ENCODE assay signal across 20 cellular contexts in genomic region chr12:101027200-101027599, GRCh38.
DNase-seq lines count a peak whose midpoint lies in the region; ATAC-seq and TF ChIP-seq lines count a peak whose summit lies in the region.
"Had no signal": no experiment of that assay in that cellular context is flagged by ENCODE, and none has a peak within 500 bp of the region (broad histone marks: within the 10 kb centered on the region; RNA-seq: fewer than 3 reads in every experiment).

No MANE protein-coding gene starts in this region.

- DNase-seq in GM23338 (ENCODE audit: low spot score): peak; percentile 23
- DNase-seq in NCI-H510A treated with DMSO at 0.1 percent for 48 hours (lab: John Stamatoyannopoulos, UW): peak; percentile 13
- DNase-seq in WTC11 (ENCODE audit: low spot score): peak; percentile 16
- peak; percentile 35 for DNase-seq in neural progenitor cell (ENCODE audit: low spot score)
- DNase-seq in DMS79 (lab: John Stamatoyannopoulos, UW): no peak
- no peak for DNase-seq in activated T-cell treated with anti-CD3 and anti-CD28 coated beads, Interleukin-2, amount 50 U/mL, for 1 hour
- DNase-seq in stimulated activated CD8-positive, alpha-beta memory T cell treated with anti-CD3 and anti-CD28 coated beads, Interleukin-4, amount 100 ng/mL, for 48 hours: no peak
- DNase-seq: Calu3; CD4-positive, alpha-beta T cell; DND-41; GDM1; NCI-H1417 treated with DMSO at 0.1 percent for 48 hours; NCI-H2029; NCI-H345; Peyer's patch; T-helper 1 cell had no signal

- H3K9me3 ChIP-seq in neural progenitor cell (ENCODE audit: low read depth): no peaks in the 10 kb centered on the region
- H3K9me3 ChIP-seq: Peyer's patch had no signal

- H4K20me1 ChIP-seq in GM23338 (replicated peaks; ENCODE audit: insufficient read depth): no peaks in the 10 kb centered on the region
- no peaks in the 10 kb centered on the region for H4K20me1 ChIP-seq in neural progenitor cell (ENCODE audit: low read depth)

- H2AFZ ChIP-seq in GM23338: no peak overlapping the region
- peak overlapping the region; percentile 55 for H2AFZ ChIP-seq in neural progenitor cell (replicated peaks)

- H3K9ac ChIP-seq in neural progenitor cell: no peak overlapping the region

- H3K4me3 Mint-ChIP-seq in GM23338 (no peak overlapping the region), WTC11 (no peak overlapping the region), neural progenitor cell (no peak overlapping the region)
- H3K4me3 Mint-ChIP-seq: B cell; CD4-positive, alpha-beta T cell had no signal

- H3K4me3 ChIP-seq in GM23338: no peak overlapping the region
- no peak overlapping the region for H3K4me3 ChIP-seq in neural progenitor cell
- H3K4me3 ChIP-seq: GM12878, Peyer's patch had no signal

- no peaks in the 10 kb centered on the region for H3K27me3 ChIP-seq in GM23338 (ENCODE audit: insufficient read depth)
- no peaks in the 10 kb centered on the region for H3K27me3 ChIP-seq in neural progenitor cell
- H3K27me3 ChIP-seq: Peyer's patch had no signal

- POLR2A ChIA-PET in WTC11 (lab: Charles Lee): interaction anchor here (0.6 kb wide), 1 partner anchor 100 kb away, joined by 4 read pairs; no protein-coding TSS in a partner anchor

- H3K27ac Mint-ChIP-seq in GM23338 (no peak overlapping the region), WTC11 (no peak overlapping the region), neural progenitor cell (no peak overlapping the region)
- H3K27ac Mint-ChIP-seq: B cell; CD4-positive, alpha-beta T cell had no signal

- no peak overlapping the region for H3K4me2 ChIP-seq in GM23338
- peak overlapping the region; percentile 16 for H3K4me2 ChIP-seq in neural progenitor cell

- CTCF ChIA-PET in WTC11 (lab: Charles Lee): no interaction called here

- H3K4me1 Mint-ChIP-seq in GM23338 (peaks cover 2% of the 10 kb centered on the region; the same call in 2 of the 3 replicates), WTC11 (peaks cover 7% of the 10 kb centered on the region), neural progenitor cell (peaks cover 3% of the 10 kb centered on the region)
- H3K4me1 Mint-ChIP-seq: B cell had no signal

- no peaks in the 10 kb centered on the region for H3F3A ChIP-seq in GM23338 (replicated peaks; ENCODE audit: low read depth)
- no peaks in the 10 kb centered on the region for H3F3A ChIP-seq in neural progenitor cell (ENCODE audit: low read depth)

- no peak overlapping the region for H3K27ac ChIP-seq in GM23338 (ENCODE audit: low read depth)
- no peak overlapping the region for H3K27ac ChIP-seq in neural progenitor cell
- H3K27ac ChIP-seq: Peyer's patch had no signal

- H3K36me3 ChIP-seq in GM23338 (ENCODE audit: insufficient read depth): no peaks in the 10 kb centered on the region
- no peaks in the 10 kb centered on the region for H3K36me3 ChIP-seq in neural progenitor cell
- H3K36me3 ChIP-seq: Peyer's patch had no signal

- ATAC-seq in GM23338: no peak
- peak; percentile 36; the same call in 1 of the 2 replicates for ATAC-seq in WTC11
- ATAC-seq: GM12878, Right ventricle myocardium inferior, SK-N-SH treated with all-trans-retinoic acid at 6 μM for 48 hours had no signal

- TF ChIP-seq CTCF in GM23338 (conservative IDR thresholded peaks at IDR 0.05; ENCODE audit: low read depth in 2 of 2) (no peak), WTC11 (IDR thresholded peaks at IDR 0.05) (no peak), neural progenitor cell (IDR thresholded peaks at IDR 0.05) (no peak)

- peaks cover 20% of the 10 kb centered on the region for H3K36me3 Mint-ChIP-seq in GM23338 (ENCODE audit: low read depth)
- peaks cover 23% of the 10 kb centered on the region for H3K36me3 Mint-ChIP-seq in WTC11
- peaks cover 3% of the 10 kb centered on the region for H3K36me3 Mint-ChIP-seq in neural progenitor cell

- H3K4me1 ChIP-seq in GM23338 (ENCODE audit: insufficient read depth) (no peaks in the 10 kb centered on the region), neural progenitor cell (no peaks in the 10 kb centered on the region)
- H3K4me1 ChIP-seq: Peyer's patch had no signal

- H3K9me3 Mint-ChIP-seq in GM23338: peaks cover 36% of the 10 kb centered on the region
- H3K9me3 Mint-ChIP-seq in WTC11: peaks cover 42% of the 10 kb centered on the region
- peaks cover 25% of the 10 kb centered on the region for H3K9me3 Mint-ChIP-seq in neural progenitor cell

- no peaks in the 10 kb centered on the region for H3K9me2 ChIP-seq in GM23338 (ENCODE audit: insufficient read depth)

- H3K79me2 ChIP-seq in GM23338 (replicated peaks; ENCODE audit: insufficient read depth) (no peaks in the 10 kb centered on the region), neural progenitor cell (ENCODE audit: low read depth) (no peaks in the 10 kb centered on the region)

- H3K27me3 Mint-ChIP-seq in GM23338 (ENCODE audit: insufficient read depth, low read depth, poor library complexity) (peaks cover 6% of the 10 kb centered on the region), WTC11 (ENCODE audit: low read depth) (no peaks in the 10 kb centered on the region), neural progenitor cell (ENCODE audit: insufficient read depth, low read depth) (peaks cover 2% of the 10 kb centered on the region)
- H3K27me3 Mint-ChIP-seq: B cell; CD4-positive, alpha-beta T cell had no signal

TF ChIP-seq in GM23338, 12 proteins besides CTCF, POLR2A, EP300 and RAD21:
- TF ChIP-seq POLR2AphosphoS5 (IDR thresholded peaks at IDR 0.05; ENCODE audit: low read depth): no peak
- no peak for TF ChIP-seq EZH2 (IDR thresholded peaks at IDR 0.05; ENCODE audit: low read depth, unreplicated experiment)

TF ChIP-seq in WTC11, 78 proteins besides CTCF, POLR2A, EP300 and RAD21 (continues in another document):
- TF ChIP-seq, protein P1, sequence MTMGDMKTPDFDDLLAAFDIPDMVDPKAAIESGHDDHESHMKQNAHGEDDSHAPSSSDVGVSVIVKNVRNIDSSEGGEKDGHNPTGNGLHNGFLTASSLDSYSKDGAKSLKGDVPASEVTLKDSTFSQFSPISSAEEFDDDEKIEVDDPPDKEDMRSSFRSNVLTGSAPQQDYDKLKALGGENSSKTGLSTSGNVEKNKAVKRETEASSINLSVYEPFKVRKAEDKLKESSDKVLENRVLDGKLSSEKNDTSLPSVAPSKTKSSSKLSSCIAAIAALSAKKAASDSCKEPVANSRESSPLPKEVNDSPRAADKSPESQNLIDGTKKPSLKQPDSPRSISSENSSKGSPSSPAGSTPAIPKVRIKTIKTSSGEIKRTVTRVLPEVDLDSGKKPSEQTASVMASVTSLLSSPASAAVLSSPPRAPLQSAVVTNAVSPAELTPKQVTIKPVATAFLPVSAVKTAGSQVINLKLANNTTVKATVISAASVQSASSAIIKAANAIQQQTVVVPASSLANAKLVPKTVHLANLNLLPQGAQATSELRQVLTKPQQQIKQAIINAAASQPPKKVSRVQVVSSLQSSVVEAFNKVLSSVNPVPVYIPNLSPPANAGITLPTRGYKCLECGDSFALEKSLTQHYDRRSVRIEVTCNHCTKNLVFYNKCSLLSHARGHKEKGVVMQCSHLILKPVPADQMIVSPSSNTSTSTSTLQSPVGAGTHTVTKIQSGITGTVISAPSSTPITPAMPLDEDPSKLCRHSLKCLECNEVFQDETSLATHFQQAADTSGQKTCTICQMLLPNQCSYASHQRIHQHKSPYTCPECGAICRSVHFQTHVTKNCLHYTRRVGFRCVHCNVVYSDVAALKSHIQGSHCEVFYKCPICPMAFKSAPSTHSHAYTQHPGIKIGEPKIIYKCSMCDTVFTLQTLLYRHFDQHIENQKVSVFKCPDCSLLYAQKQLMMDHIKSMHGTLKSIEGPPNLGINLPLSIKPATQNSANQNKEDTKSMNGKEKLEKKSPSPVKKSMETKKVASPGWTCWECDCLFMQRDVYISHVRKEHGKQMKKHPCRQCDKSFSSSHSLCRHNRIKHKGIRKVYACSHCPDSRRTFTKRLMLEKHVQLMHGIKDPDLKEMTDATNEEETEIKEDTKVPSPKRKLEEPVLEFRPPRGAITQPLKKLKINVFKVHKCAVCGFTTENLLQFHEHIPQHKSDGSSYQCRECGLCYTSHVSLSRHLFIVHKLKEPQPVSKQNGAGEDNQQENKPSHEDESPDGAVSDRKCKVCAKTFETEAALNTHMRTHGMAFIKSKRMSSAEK (CRISPR knock-in tag; IDR thresholded peaks at IDR 0.05; ENCODE audit: borderline replicate concordance): no peak
- TF ChIP-seq FOXJ3 (CRISPR knock-in tag; IDR thresholded peaks at IDR 0.05; ENCODE audit: borderline replicate concordance) (no peak), JAZF1 (CRISPR knock-in tag; IDR thresholded peaks at IDR 0.05) (no peak), ZNF138 (CRISPR knock-in tag; conservative IDR thresholded peaks at IDR 0.05) (no peak), GRHL2 (CRISPR knock-in tag; IDR thresholded peaks at IDR 0.05; ENCODE audit: insufficient replicate concordance, severe bottlenecking) (no peak), OVOL2 (CRISPR knock-in tag; IDR thresholded peaks at IDR 0.05; ENCODE audit: borderline replicate concordance) (no peak)
- TF ChIP-seq, protein P2, sequence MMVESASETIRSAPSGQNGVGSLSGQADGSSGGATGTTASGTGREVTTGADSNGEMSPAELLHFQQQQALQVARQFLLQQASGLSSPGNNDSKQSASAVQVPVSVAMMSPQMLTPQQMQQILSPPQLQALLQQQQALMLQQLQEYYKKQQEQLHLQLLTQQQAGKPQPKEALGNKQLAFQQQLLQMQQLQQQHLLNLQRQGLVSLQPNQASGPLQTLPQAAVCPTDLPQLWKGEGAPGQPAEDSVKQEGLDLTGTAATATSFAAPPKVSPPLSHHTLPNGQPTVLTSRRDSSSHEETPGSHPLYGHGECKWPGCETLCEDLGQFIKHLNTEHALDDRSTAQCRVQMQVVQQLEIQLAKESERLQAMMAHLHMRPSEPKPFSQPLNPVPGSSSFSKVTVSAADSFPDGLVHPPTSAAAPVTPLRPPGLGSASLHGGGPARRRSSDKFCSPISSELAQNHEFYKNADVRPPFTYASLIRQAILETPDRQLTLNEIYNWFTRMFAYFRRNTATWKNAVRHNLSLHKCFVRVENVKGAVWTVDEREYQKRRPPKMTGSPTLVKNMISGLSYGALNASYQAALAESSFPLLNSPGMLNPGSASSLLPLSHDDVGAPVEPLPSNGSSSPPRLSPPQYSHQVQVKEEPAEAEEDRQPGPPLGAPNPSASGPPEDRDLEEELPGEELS (CRISPR knock-in tag; IDR thresholded peaks at IDR 0.05): no peak
- TF ChIP-seq, protein P3, sequence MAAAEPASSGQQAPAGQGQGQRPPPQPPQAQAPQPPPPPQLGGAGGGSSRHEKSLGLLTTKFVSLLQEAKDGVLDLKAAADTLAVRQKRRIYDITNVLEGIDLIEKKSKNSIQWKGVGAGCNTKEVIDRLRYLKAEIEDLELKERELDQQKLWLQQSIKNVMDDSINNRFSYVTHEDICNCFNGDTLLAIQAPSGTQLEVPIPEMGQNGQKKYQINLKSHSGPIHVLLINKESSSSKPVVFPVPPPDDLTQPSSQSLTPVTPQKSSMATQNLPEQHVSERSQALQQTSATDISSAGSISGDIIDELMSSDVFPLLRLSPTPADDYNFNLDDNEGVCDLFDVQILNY (CRISPR knock-in tag; IDR thresholded peaks at IDR 0.05): no peak

Comparison
In these comparisons a context has a peak if more than half of its experiments do, and no peak if none do; other contexts are left out.
1. DNase-seq: peak in GM23338 (single experiment), NCI-H510A treated with DMSO at 0.1 percent for 48 hours (single experiment), WTC11 (single experiment) and neural progenitor cell (single experiment); none in DMS79 (single experiment), activated T-cell treated with anti-CD3 and anti-CD28 coated beads, Interleukin-2, amount 50 U/mL, for 1 hour (single experiment) and stimulated activated CD8-positive, alpha-beta memory T cell treated with anti-CD3 and anti-CD28 coated beads, Interleukin-4, amount 100 ng/mL, for 48 hours (single experiment).